9 cellular contexts compared by ENCODE assay signal in the genomic region with DNA sequence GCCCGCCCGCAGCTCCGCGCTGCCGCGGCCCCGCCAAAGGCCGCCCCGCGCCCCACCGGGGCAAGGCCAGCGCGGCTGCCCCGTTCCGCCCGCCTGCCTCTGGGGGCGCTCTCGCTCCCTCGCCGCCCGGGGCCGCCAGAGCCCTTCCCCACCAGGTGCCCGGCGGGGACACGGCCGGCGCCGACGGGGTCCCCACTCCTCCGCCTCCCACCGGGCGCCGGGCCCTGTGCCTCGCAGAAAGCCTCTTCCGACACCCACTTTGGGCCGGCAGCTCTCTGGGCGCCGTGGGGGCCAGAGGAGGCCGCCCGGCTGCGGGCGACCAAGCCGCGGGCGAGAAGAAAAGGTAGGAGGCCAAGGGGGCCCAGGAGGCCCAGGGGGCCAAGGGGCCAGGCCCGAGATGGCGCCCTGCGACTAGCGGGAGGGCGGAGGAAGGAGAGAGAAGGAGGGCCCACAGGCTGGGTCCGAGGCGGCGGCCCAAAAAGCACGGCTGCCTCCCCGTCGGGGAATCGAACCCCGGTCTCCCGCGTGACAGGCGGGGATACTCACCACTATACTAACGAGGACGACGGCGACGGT. TPM values are rescaled to one million over a fixed set of nuclear protein-coding genes. Genes with fewer than 3 reads are reported as not detected.
DNase-seq lines count a peak whose midpoint lies in the region; ATAC-seq, FAIRE-seq and TF ChIP-seq lines count a peak whose summit lies in the region.
"Not testable (repeated sequence)": the region's sequence is repeated elsewhere in the genome, so short reads cannot be mapped to it uniquely, and the experiment has no call there.
"Had no signal": no experiment of that assay in that cellular context is flagged by ENCODE, and none has a peak within 500 bp of the region (broad histone marks: within the 10 kb centered on the region; RNA-seq: fewer than 3 reads in every experiment).

No MANE protein-coding gene starts in this region.

- no CpG with 5 or more reads among the region's 66 CpGs for WGBS in GM12878 (ENCODE audit: insufficient coverage, insufficient replicate concordance, low lambda C conversion rate, missing lambda C conversion rate)

- CTCF ChIA-PET in PC-3 (lab: Charles Lee); GM12878 (lab: Yijun Ruan, JAX): not testable (repeated sequence)

- peaks cover 11 to 12% of the 10 kb centered on the region in 2 donors for H3K4me1 Mint-ChIP-seq in natural killer cell

- RAD21 ChIA-PET in GM12878 (lab: Charles Lee; ENCODE audit: unreplicated experiment): not testable (repeated sequence)

- not testable (repeated sequence) for H3K36me3 ChIP-seq in PC-3 (ENCODE audit: low read depth, low read length); GM12878 (ENCODE audit: control insufficient read depth in 2 of 2, insufficient read depth in 2 of 2, low read length in 1 of 2)

- H4K20me1 ChIP-seq in PC-3 (ENCODE audit: low read length); GM12878 (ENCODE audit: control insufficient read depth, insufficient read depth): not testable (repeated sequence)

- TF ChIP-seq POLR2A in GM12878 (IDR thresholded peaks at IDR 0.05; ENCODE audit: low read depth, low read length): not testable (repeated sequence)

- H3K4me3 Mint-ChIP-seq in natural killer cell: not testable (repeated sequence)

- H3K9me2 ChIP-seq in PC-3 (replicated peaks; ENCODE audit: low read length): not testable (repeated sequence)

- not testable (repeated sequence) for TF ChIP-seq CTCF in PC-3 (conservative IDR thresholded peaks at IDR 0.05; ENCODE audit: low read depth, low read length); GM12878 (IDR thresholded peaks at IDR 0.05 in 2 of 3, conservative IDR thresholded peaks at IDR 0.05 in 1 of 3; ENCODE audit: control insufficient read depth in 2 of 3, extremely low read depth in 1 of 3, insufficient read depth in 1 of 3, low read depth in 3 of 3, low read length in 3 of 3); natural killer cell (IDR thresholded peaks at IDR 0.05)

- DNase-seq in PC-3; GM12878 (ENCODE audit: low read depth, low spot score); natural killer cell: not testable (repeated sequence)

- not testable (repeated sequence) for TF ChIP-seq EP300 in GM12878 (IDR thresholded peaks at IDR 0.05; ENCODE audit: borderline replicate concordance in 1 of 2, control insufficient read depth in 1 of 2, low read depth in 2 of 2, low read length in 2 of 2)

- H3K9me3 ChIP-seq in PC-3 (ENCODE audit: low read length); GM12878 (replicated peaks; ENCODE audit: control insufficient read depth, insufficient read depth, low read length): not testable (repeated sequence)

- not testable (repeated sequence) for H3K4me2 ChIP-seq in PC-3 (ENCODE audit: low read length); GM12878 (ENCODE audit: control insufficient read depth, insufficient read depth)

- POLR2A ChIA-PET in PC-3 (lab: Charles Lee; ENCODE audit: unreplicated experiment); GM12878 (lab: Charles Lee): not testable (repeated sequence)

- intact Hi-C loops in PC-3 (cut with micrococcal nuclease); GM12878 (cut with micrococcal nuclease; ENCODE audit: unreplicated experiment); natural killer cell (cut with micrococcal nuclease): not testable (repeated sequence)

- not testable (repeated sequence) for H3K36me3 Mint-ChIP-seq in natural killer cell

- SMC1A ChIA-PET in GM12878 (lab: Charles Lee; ENCODE audit: uncharacterized antibody, unreplicated experiment): not testable (repeated sequence)

- H3K79me2 ChIP-seq in PC-3 (ENCODE audit: low read length); GM12878 (ENCODE audit: control insufficient read depth, insufficient read depth, low read length): not testable (repeated sequence)

- peaks cover 19 to 28% of the 10 kb centered on the region in 2 donors for H3K27me3 Mint-ChIP-seq in natural killer cell (ENCODE audit: low read depth in 2 of 2)

- not testable (repeated sequence) for H3K27ac ChIP-seq in PC-3 (ENCODE audit: low read length); GM12878 (ENCODE audit: control insufficient read depth, insufficient read depth)

- in situ Hi-C loops in GM12878 (cut with MboI): not testable (repeated sequence)

- ATAC-seq in GM18499 (IDR thresholded peaks at IDR 0.05; ENCODE audit: insufficient read depth, unreplicated experiment) (peak; percentile 13), GM19372 (IDR thresholded peaks at IDR 0.05; ENCODE audit: low read depth, unreplicated experiment) (peak; percentile 26), GM21717 (IDR thresholded peaks at IDR 0.05; ENCODE audit: unreplicated experiment) (peak; percentile 25), HG02884 (IDR thresholded peaks at IDR 0.05; ENCODE audit: unreplicated experiment) (peak; percentile 20), HG03175 (IDR thresholded peaks at IDR 0.05; ENCODE audit: unreplicated experiment) (peak; percentile 29), PC-3 (peak; percentile 16), GM12878 (peak; percentile 46), natural killer cell (peak; percentile 44 to 63 (median 56))

- H2AFZ ChIP-seq in PC-3 (ENCODE audit: low read length); GM12878 (ENCODE audit: control insufficient read depth, low read depth, low read length): not testable (repeated sequence)

- FAIRE-seq in GM12878 (lab: Jason Lieb, UNC): not testable (repeated sequence)

- not testable (repeated sequence) for BruUV-seq in PC-3 (replicated peaks; lab: Mats Ljungman, UMichigan); GM12878 (replicated peaks; lab: Mats Ljungman, UMichigan)

- not testable (repeated sequence) for TF ChIP-seq RAD21 in GM12878 (IDR thresholded peaks at IDR 0.05; ENCODE audit: insufficient read depth, low read depth, low read length)

- H3K27ac Mint-ChIP-seq in natural killer cell: not testable (repeated sequence)

- not testable (repeated sequence) for H3K4me1 ChIP-seq in PC-3 (ENCODE audit: insufficient read depth, low read length); GM12878 (ENCODE audit: control insufficient read depth, insufficient read depth, low read length)

- H3K9ac ChIP-seq in PC-3 (ENCODE audit: low read length); GM12878 (ENCODE audit: control insufficient read depth, insufficient read depth, low read length): not testable (repeated sequence)

- not testable (repeated sequence) for H3F3A ChIP-seq in PC-3 (ENCODE audit: low read length, unreplicated experiment)

- H3K4me3 ChIP-seq in PC-3 (ENCODE audit: low read length); GM12878: not testable (repeated sequence)

- H3K9me3 Mint-ChIP-seq in natural killer cell: not testable (repeated sequence)

- not testable (repeated sequence) for H3K27me3 ChIP-seq in PC-3 (ENCODE audit: low read length); GM12878 (replicated peaks in 1 of 2; ENCODE audit: control insufficient read depth in 2 of 2, insufficient read depth in 2 of 2, low read length in 1 of 2)

RNA-seq across cellular contexts. Expression of a gene that starts 35.2 kb away (rescaled TPM):
- total RNA-seq in PC-3 (2014; rRNA removed) (0.73 and 0.98 TPM in 2 replicates), GM12878 (2014; rRNA removed) (5.0 and 5.7 TPM in 2 replicates), GM12878 (2014; rRNA removed; fragmentation: Illumina TruSeq; extraction: Trizol) (5.3 and 7.0 TPM in 2 replicates), GM12878 (2021) (6.4 and 6.9 TPM in 2 replicates), natural killer cell (10 to 100 TPM in 2 of 3 donors, 1 to 10 TPM in 1; 7.5 to 34.6 (median 13.9) TPM)
- 7.9 and 10.6 TPM in 2 replicates for total RNA-seq in GM12878 (2013; cell fraction: nucleolus; rRNA removed)
- 0.41 TPM for polyA plus RNA-seq in GM12878 (2011; ENCODE audit: low read depth)
- polyA plus RNA-seq in GM12878 (2011; rRNA removed) (2.3 and 3.7 TPM in 2 replicates), GM12878 (2014; fragmentation: Illumina TruSeq; extraction: Trizol) (7.4 and 9.3 TPM in 2 replicates), GM12878 (2014; fragmentation: Nextera tagmentation; extraction: Ambion mirVana) (1 to 10 TPM; 3.8 to 4.2 TPM), GM12878 (2014; rRNA removed) (3.2 and 3.3 TPM in 2 replicates), GM12878 (2016; fragmentation: Nextera tagmentation; extraction: Ambion mirVana) (1 to 10 TPM; 3.1 to 3.6 TPM)
- polyA plus RNA-seq in GM12878 (2011; cell fraction: cytosol; rRNA removed): 1.0 TPM in 2 replicates
- polyA plus RNA-seq in GM12878 (2011; cell fraction: nucleus; rRNA removed): 2.4 and 2.9 TPM in 2 replicates
- 1.2 and 1.4 TPM in 2 replicates for polyA plus RNA-seq in GM12878 (2012)
- polyA minus RNA-seq in GM12878 (2011; rRNA and poly(A)+ RNA removed): 1.5 and 1.8 TPM in 2 replicates
- polyA minus RNA-seq in GM12878 (2011; cell fraction: cytosol; rRNA and poly(A)+ RNA removed): 0.53 and 1.0 TPM in 2 replicates
- polyA minus RNA-seq in GM12878 (2011; cell fraction: nucleus; rRNA and poly(A)+ RNA removed): 1.3 and 2.4 TPM in 2 replicates
- total RNA-seq: A673 had no signal

RNA-seq across cellular contexts. Expression of a gene that starts 54.3 kb away (rescaled TPM):
- total RNA-seq in PC-3 (2014; rRNA removed) (3.8 and 4.3 TPM in 2 replicates), GM12878 (2014; rRNA removed) (0.65 and 0.96 TPM in 2 replicates), GM12878 (2014; rRNA removed; fragmentation: Illumina TruSeq; extraction: Trizol) (0.18 and 0.36 TPM in 2 replicates), GM12878 (2021) (1.6 and 1.8 TPM in 2 replicates), natural killer cell (1 to 10 TPM; 5.8 to 6.5 (median 6.0) TPM)
- total RNA-seq in GM12878 (2013; cell fraction: nucleolus; rRNA removed): 16.8 and 21.0 TPM in 2 replicates
- polyA plus RNA-seq in GM12878 (2011; ENCODE audit: low read depth): 0.81 TPM
- polyA plus RNA-seq in GM12878 (2011; rRNA removed) (0.06 and 0.18 TPM in 2 replicates), GM12878 (2014; fragmentation: Illumina TruSeq; extraction: Trizol) (0.12 and 0.16 TPM in 2 replicates), GM12878 (2014; fragmentation: Nextera tagmentation; extraction: Ambion mirVana) (under 1 TPM; 0.05 to 0.09 TPM), GM12878 (2014; rRNA removed) (1.2 and 1.5 TPM in 2 replicates), GM12878 (2016; fragmentation: Nextera tagmentation; extraction: Ambion mirVana) (1 to 10 TPM; 8.5 to 8.8 TPM)
- 0.42 and 0.64 TPM in 2 replicates for polyA plus RNA-seq in GM12878 (2011; cell fraction: cytosol; rRNA removed)
- 2.0 and 4.2 TPM in 2 replicates for polyA plus RNA-seq in GM12878 (2011; cell fraction: nucleus; rRNA removed)
- polyA plus RNA-seq in GM12878 (2012): 1.1 and 1.4 TPM in 2 replicates
- polyA minus RNA-seq in GM12878 (2011; rRNA and poly(A)+ RNA removed): 0.15 and 0.41 TPM in 2 replicates
- polyA minus RNA-seq in GM12878 (2011; cell fraction: cytosol; rRNA and poly(A)+ RNA removed): 0.94 TPM in 1 of 2 replicates, not detected in the other
- 1.1 and 5.1 TPM in 2 replicates for polyA minus RNA-seq in GM12878 (2011; cell fraction: nucleus; rRNA and poly(A)+ RNA removed)
